ENCODE assay signal across 13 cellular contexts in the genomic region with DNA sequence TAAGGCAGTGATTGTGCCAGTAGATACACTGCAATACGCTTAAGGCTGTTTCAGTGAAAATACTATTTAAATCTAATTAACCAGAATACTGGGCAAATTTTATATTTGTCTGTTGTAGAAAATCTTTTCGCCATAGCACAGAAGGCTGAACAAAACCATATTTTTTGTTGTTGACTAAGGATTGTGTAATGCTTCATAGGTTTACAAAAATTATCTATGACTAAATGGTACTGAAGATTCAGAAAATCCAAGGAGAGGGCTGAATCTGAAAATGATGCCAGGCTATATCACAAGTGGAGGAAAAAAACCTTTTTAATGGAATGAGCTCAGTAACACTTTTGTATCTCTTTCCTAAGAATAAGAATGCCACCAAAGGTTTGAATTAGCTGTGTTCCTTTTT. TPM values are rescaled to one million over a fixed set of nuclear protein-coding genes. Genes with fewer than 3 reads are reported as not detected.
A peak's percentile ranks its signal among the peaks of the same experiment; 100 is the strongest.
DNase-seq lines count a peak whose midpoint lies in the region; ATAC-seq, FAIRE-seq and TF ChIP-seq lines count a peak whose summit lies in the region.
"Had no signal": no experiment of that assay in that cellular context is flagged by ENCODE, and none has a peak within 500 bp of the region (broad histone marks: within the 10 kb centered on the region; RNA-seq: fewer than 3 reads in every experiment).

No MANE protein-coding gene starts in this region.

- peak overlapping the region; percentile 25 for H3K27ac ChIP-seq in left ventricle myocardium inferior (replicated peaks)
- H3K27ac ChIP-seq in gastroesophageal sphincter = peak overlapping the region; percentile 40 to 100 (median 86)
- H3K27ac ChIP-seq in upper lobe of left lung = peak overlapping the region in 3 of 4 donors; percentile 18 to 59 (median 46)

- H3K4me3 Mint-ChIP-seq in activated naive CD8-positive, alpha-beta T cell treated with anti-CD3 and anti-CD28 coated beads for 36 hours = no peak overlapping the region

- H3K4me3 ChIP-seq in left ventricle myocardium inferior (no peak overlapping the region), gastroesophageal sphincter (no peak overlapping the region), upper lobe of left lung (no peak overlapping the region)

- peaks cover 42% of the 10 kb centered on the region for H3K4me1 Mint-ChIP-seq in activated naive CD8-positive, alpha-beta T cell treated with anti-CD3 and anti-CD28 coated beads for 36 hours

- TF ChIP-seq POLR2A in gastroesophageal sphincter (IDR thresholded peaks at IDR 0.05) = no peak
- no peak for TF ChIP-seq POLR2A in upper lobe of left lung (IDR thresholded peaks at IDR 0.05)

- H3K4me1 ChIP-seq in left ventricle myocardium inferior (peaks cover 75% of the 10 kb centered on the region), gastroesophageal sphincter (peaks cover 0 to 77% (median 46%) of the 10 kb centered on the region in 3 donors), upper lobe of left lung (peaks cover 40 to 59% (median 51%) of the 10 kb centered on the region in 4 donors)

- DNase-seq in left ventricle myocardium inferior (no peak), Right ventricle myocardium superior (no peak), upper lobe of left lung (no peak), GM19239 (ENCODE audit: insufficient read length, low spot score) (no peak), COR-L47 (lab: John Stamatoyannopoulos, UW) (no peak), frontal cortex (ENCODE audit: low spot score in 2 of 2) (no peak)
- no peak for DNase-seq in activated naive CD8-positive, alpha-beta T cell treated with anti-CD3 and anti-CD28 coated beads for 36 hours
- DNase-seq: activated gamma-delta T cell treated with Interleukin-2 at 50 U/mL for 16 hours, C1 segment of cervical spinal cord, KG1, SHP77 had no signal

- no peaks in the 10 kb centered on the region for H3K27me3 Mint-ChIP-seq in activated naive CD8-positive, alpha-beta T cell treated with anti-CD3 and anti-CD28 coated beads for 36 hours

- ATAC-seq in Right ventricle myocardium superior (ENCODE audit: poor library complexity) (no peak), gastroesophageal sphincter (no peak), upper lobe of left lung (ENCODE audit: low FRiP score in 2 of 2) (no peak)
- ATAC-seq: WTC11 had no signal

- peaks cover 2% of the 10 kb centered on the region for H3K9me3 Mint-ChIP-seq in activated naive CD8-positive, alpha-beta T cell treated with anti-CD3 and anti-CD28 coated beads for 36 hours
- H3K9me3 Mint-ChIP-seq: WTC11 had no signal

- H3K9me3 ChIP-seq in left ventricle myocardium inferior (replicated peaks) (no peaks in the 10 kb centered on the region), gastroesophageal sphincter (no peaks in the 10 kb centered on the region), upper lobe of left lung (no peaks in the 10 kb centered on the region)

- H3K36me3 ChIP-seq in left ventricle myocardium inferior (no peaks in the 10 kb centered on the region), gastroesophageal sphincter (no peaks in the 10 kb centered on the region), upper lobe of left lung (no peaks in the 10 kb centered on the region)

- peaks cover 12% of the 10 kb centered on the region for H3K36me3 Mint-ChIP-seq in activated naive CD8-positive, alpha-beta T cell treated with anti-CD3 and anti-CD28 coated beads for 36 hours
- H3K36me3 Mint-ChIP-seq: WTC11 had no signal

- H3K27ac Mint-ChIP-seq in activated naive CD8-positive, alpha-beta T cell treated with anti-CD3 and anti-CD28 coated beads for 36 hours = peak overlapping the region; percentile 30
- H3K27ac Mint-ChIP-seq: WTC11 had no signal

- no peak for FAIRE-seq in GM19239 (lab: Jason Lieb, UNC)
- FAIRE-seq in frontal cortex (lab: Jason Lieb, UNC) = no peak

- intact Hi-C loops in left ventricle myocardium inferior (cut with micrococcal nuclease) = loop anchor here (10.0 kb wide), 1 partner anchor 46 kb away; no protein-coding TSS in a partner anchor
- intact Hi-C loops in Right ventricle myocardium superior (cut with DNase I) = no loop called here

- TF ChIP-seq EP300 in gastroesophageal sphincter (IDR thresholded peaks at IDR 0.05) (no peak), upper lobe of left lung (IDR thresholded peaks at IDR 0.05) (no peak)

- WGBS in gastroesophageal sphincter (ENCODE audit: low coverage in 1 of 2), 2 donors = 53 to 63% methylated on average over 2 of the region's 2 CpGs
- WGBS in upper lobe of left lung, 2 donors = 93% methylated on average over 2 of the region's 2 CpGs

- no peak for TF ChIP-seq CTCF in left ventricle myocardium inferior (IDR thresholded peaks at IDR 0.05; ENCODE audit: borderline replicate concordance)
- no peak for TF ChIP-seq CTCF in gastroesophageal sphincter (IDR thresholded peaks at IDR 0.05)
- TF ChIP-seq CTCF in upper lobe of left lung (IDR thresholded peaks at IDR 0.05) = no peak

- H3K27me3 ChIP-seq in left ventricle myocardium inferior (ENCODE audit: low read depth) = no peaks in the 10 kb centered on the region
- no peaks in the 10 kb centered on the region for H3K27me3 ChIP-seq in gastroesophageal sphincter
- no peaks in the 10 kb centered on the region for H3K27me3 ChIP-seq in upper lobe of left lung

RNA-seq across cellular contexts. Expression of a gene that starts 2.8 kb away (rescaled TPM):
- 13.4 TPM for total RNA-seq in left ventricle myocardium inferior
- total RNA-seq in Right ventricle myocardium superior = 12.8 TPM
- total RNA-seq in activated naive CD8-positive, alpha-beta T cell treated with anti-CD3 and anti-CD28 coated beads for 36 hours = 10 to 100 TPM; 20.9 to 23.2 TPM
- total RNA-seq in gastroesophageal sphincter = 100 to 1,000 TPM; 155 to 221 (median 202) TPM
- 10 to 100 TPM; 16.8 to 75.1 (median 61.2) TPM for total RNA-seq in upper lobe of left lung
- total RNA-seq in frontal cortex = 21.6 TPM

RNA-seq across cellular contexts. Expression of a gene that starts 12.9 kb away (rescaled TPM):
- 45.0 TPM for total RNA-seq in left ventricle myocardium inferior
- total RNA-seq in Right ventricle myocardium superior = 41.2 TPM
- total RNA-seq in activated naive CD8-positive, alpha-beta T cell treated with anti-CD3 and anti-CD28 coated beads for 36 hours = 10 to 100 TPM; 30.4 to 33.5 TPM
- total RNA-seq in gastroesophageal sphincter = 100 to 1,000 TPM in 1 of 4 donors, 10 to 100 TPM in 3; 78.4 to 115 (median 94.2) TPM
- total RNA-seq in upper lobe of left lung = 100 to 1,000 TPM in 4 of 6 donors, 10 to 100 TPM in 2; 41.9 to 153 (median 113) TPM
- 239 TPM for total RNA-seq in frontal cortex

RNA-seq across cellular contexts. Expression of a gene that starts 54.2 kb away (rescaled TPM):
- 144 TPM for total RNA-seq in left ventricle myocardium inferior
- 169 TPM for total RNA-seq in Right ventricle myocardium superior
- 1 to 10 TPM; 6.0 to 6.5 TPM for total RNA-seq in activated naive CD8-positive, alpha-beta T cell treated with anti-CD3 and anti-CD28 coated beads for 36 hours
- total RNA-seq in gastroesophageal sphincter = 10 to 100 TPM; 45.9 to 69.1 (median 53.2) TPM
- total RNA-seq in upper lobe of left lung = 100 to 1,000 TPM in 3 of 6 donors, 10 to 100 TPM in 3; 36.7 to 128 (median 89.5) TPM
- total RNA-seq in frontal cortex = 2.4 TPM

Comparison
In these comparisons a context has a peak if more than half of its experiments do, and no peak if none do; other contexts are left out.
1. H3K27ac ChIP-seq: peak in every context shown above with its lines; median percentile 86 in gastroesophageal sphincter; 46 in upper lobe of left lung; 25 in left ventricle myocardium inferior.
2. RNA of a gene that starts 54.2 kb away (total RNA-seq): 169 TPM in Right ventricle myocardium superior (single experiment), 144 TPM in left ventricle myocardium inferior (single experiment), 36.7 to 128 TPM in upper lobe of left lung and 45.9 to 69.1 TPM in gastroesophageal sphincter; 6.0 to 6.5 TPM in activated naive CD8-positive, alpha-beta T cell treated with anti-CD3 and anti-CD28 coated beads for 36 hours and 2.4 TPM in frontal cortex (single experiment); every median in the first group is over 4 times any median in the second.